Comparison of ENCODE assay signal across 12 cellular contexts in the genomic region with DNA sequence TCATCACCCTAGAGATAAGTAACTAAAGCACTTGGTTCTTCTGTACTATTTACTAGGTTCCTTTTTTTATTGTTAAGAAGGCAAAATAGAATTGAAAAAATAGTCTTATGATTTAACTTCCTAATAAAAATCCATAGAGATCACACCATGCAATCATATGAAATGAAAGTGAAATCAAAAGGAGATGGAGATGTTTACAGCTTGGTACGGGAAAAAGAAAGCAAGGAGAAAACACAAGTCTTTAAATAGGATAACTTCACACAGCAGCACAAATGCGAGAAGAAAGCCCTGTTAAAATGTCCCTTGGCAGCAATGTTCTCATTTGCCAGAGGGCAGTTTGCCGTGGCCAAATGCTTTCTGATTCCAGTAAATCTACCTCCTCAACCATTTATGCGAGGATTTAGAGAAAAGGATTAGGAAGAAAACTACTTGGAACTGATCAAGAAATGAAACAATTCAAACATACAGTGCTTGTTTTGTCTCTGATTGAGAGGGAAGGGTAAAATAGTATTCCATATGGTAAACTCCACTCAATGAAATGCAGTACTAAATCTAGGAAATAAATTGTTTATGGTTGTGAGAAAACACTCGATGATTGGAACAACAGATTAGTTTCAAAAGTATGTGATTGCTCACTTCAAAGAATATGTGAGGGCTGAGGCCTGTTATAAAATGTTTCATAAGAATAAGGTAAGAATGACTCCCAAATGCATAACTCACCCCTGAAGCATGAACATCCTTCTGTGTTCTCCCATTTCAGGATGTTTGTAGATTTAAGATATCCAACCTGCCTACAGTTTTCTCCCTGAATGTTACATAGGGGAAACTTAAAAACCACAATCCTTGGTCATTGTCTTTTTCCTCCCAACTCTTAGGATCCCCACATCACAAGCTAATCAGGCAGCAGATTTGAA.
A peak's percentile ranks its signal among the peaks of the same experiment; 100 is the strongest.
DNase-seq lines count a peak whose midpoint lies in the region; ATAC-seq and TF ChIP-seq lines count a peak whose summit lies in the region.
"Had no signal": no experiment of that assay in that cellular context is flagged by ENCODE, and none has a peak within 500 bp of the region (broad histone marks: within the 10 kb centered on the region; RNA-seq: fewer than 3 reads in every experiment).

No MANE protein-coding gene starts in this region.

- no peaks in the 10 kb centered on the region for H3K4me1 Mint-ChIP-seq in T-helper 17 cell
- no peaks in the 10 kb centered on the region for H3K4me1 Mint-ChIP-seq in natural killer cell
- H3K4me1 Mint-ChIP-seq: activated naive CD8-positive, alpha-beta T cell treated with anti-CD3 and anti-CD28 coated beads for 36 hours had no signal

- H4K20me1 ChIP-seq in hepatocyte (ENCODE audit: insufficient read depth, poor library complexity, severe bottlenecking) = no peaks in the 10 kb centered on the region

- peak overlapping the region; percentile 43 for H3K27ac ChIP-seq in hepatocyte

- H3K27me3 ChIP-seq in hepatocyte (no peaks in the 10 kb centered on the region), skeletal muscle satellite cell (ENCODE audit: control insufficient read depth, insufficient read depth, low read length) (no peaks in the 10 kb centered on the region)

- H3K36me3 Mint-ChIP-seq in T-helper 17 cell (ENCODE audit: low read depth) (no peaks in the 10 kb centered on the region), natural killer cell (no peaks in the 10 kb centered on the region)
- H3K36me3 Mint-ChIP-seq: activated naive CD8-positive, alpha-beta T cell treated with anti-CD3 and anti-CD28 coated beads for 36 hours had no signal

- ATAC-seq in T-helper 17 cell = no peak
- no peak for ATAC-seq in natural killer cell

- H3K9me3 Mint-ChIP-seq in natural killer cell = peaks cover 2 to 9% of the 10 kb centered on the region in 2 donors

- H3K4me2 ChIP-seq in hepatocyte (peak overlapping the region; percentile 64), skeletal muscle satellite cell (ENCODE audit: low read length) (peak overlapping the region; percentile 72)

- no peaks in the 10 kb centered on the region for H3K4me1 ChIP-seq in hepatocyte (ENCODE audit: insufficient read depth)
- H3K4me1 ChIP-seq in skeletal muscle satellite cell (ENCODE audit: control insufficient read depth, insufficient read depth, low read length) = peaks cover 3% of the 10 kb centered on the region

- peaks cover 7% of the 10 kb centered on the region for H3K27me3 Mint-ChIP-seq in T-helper 17 cell
- no peaks in the 10 kb centered on the region for H3K27me3 Mint-ChIP-seq in natural killer cell (ENCODE audit: low read depth in 2 of 2)
- H3K27me3 Mint-ChIP-seq: activated naive CD8-positive, alpha-beta T cell treated with anti-CD3 and anti-CD28 coated beads for 36 hours had no signal

- H3K4me3 Mint-ChIP-seq in T-helper 17 cell = no peak overlapping the region
- H3K4me3 Mint-ChIP-seq in natural killer cell = no peak overlapping the region
- H3K4me3 Mint-ChIP-seq: activated naive CD8-positive, alpha-beta T cell treated with anti-CD3 and anti-CD28 coated beads for 36 hours had no signal

- H3K27ac Mint-ChIP-seq in T-helper 17 cell (no peak overlapping the region), natural killer cell (no peak overlapping the region)
- H3K27ac Mint-ChIP-seq: activated naive CD8-positive, alpha-beta T cell treated with anti-CD3 and anti-CD28 coated beads for 36 hours had no signal

- TF ChIP-seq CTCF in astrocyte of the spinal cord (IDR thresholded peaks at IDR 0.05; ENCODE audit: low read depth, low read length) (no peak), hepatocyte (IDR thresholded peaks at IDR 0.05; ENCODE audit: poor library complexity) (no peak), natural killer cell (IDR thresholded peaks at IDR 0.05) (no peak)

- peak overlapping the region; percentile 36 for H3K9ac ChIP-seq in skeletal muscle satellite cell (ENCODE audit: low read depth, low read length)

- H3K36me3 ChIP-seq in hepatocyte (replicated peaks; ENCODE audit: insufficient read depth, low read depth) (no peaks in the 10 kb centered on the region), skeletal muscle satellite cell (ENCODE audit: insufficient read depth, low read length) (no peaks in the 10 kb centered on the region)

- in situ Hi-C loops in astrocyte of the spinal cord (cut with HindIII; ENCODE audit: low sequenced_read_pairs) = no loop called here

- intact Hi-C loops in natural killer cell (cut with micrococcal nuclease) = no loop called here

- H3K9me3 ChIP-seq in hepatocyte (ENCODE audit: low read depth) = no peaks in the 10 kb centered on the region
- no peaks in the 10 kb centered on the region for H3K9me3 ChIP-seq in skeletal muscle satellite cell (replicated peaks; ENCODE audit: low read length)
- no peaks in the 10 kb centered on the region for H3K9me3 ChIP-seq in T-helper 17 cell (ENCODE audit: control insufficient read depth, low read length, poor library complexity, severe bottlenecking)

- H3K79me2 ChIP-seq in hepatocyte = no peaks in the 10 kb centered on the region

- 53% methylated on average over 5 of the region's 5 CpGs for WGBS in hepatocyte (ENCODE audit: low lambda C conversion rate, missing lambda C conversion rate)

- DNase-seq in HT1080 (ENCODE audit: low read depth) (peak; percentile 29), astrocyte of the spinal cord (ENCODE audit: low read depth, low spot score) (peak; percentile 31), hepatocyte (ENCODE audit: low spot score) (no peak), A172 (ENCODE audit: low spot score) (no peak), T-helper 17 cell (no peak), HK-2 (ENCODE audit: unreplicated experiment) (no peak), natural killer cell (no peak)
- DNase-seq: activated CD4-positive, alpha-beta T cell treated with anti-CD3 and anti-CD28 coated beads for 1 hour; activated naive CD8-positive, alpha-beta T cell treated with anti-CD3 and anti-CD28 coated beads for 36 hours; NCI-H1694 treated with DMSO at 0.1 percent for 48 hours; occipital lobe had no signal

- peak overlapping the region; percentile 59 for H2AFZ ChIP-seq in hepatocyte

- no peaks in the 10 kb centered on the region for H3K9me2 ChIP-seq in hepatocyte (replicated peaks; ENCODE audit: insufficient read depth)

- no peak overlapping the region for H3K4me3 ChIP-seq in astrocyte of the spinal cord (ENCODE audit: low read depth, low read length)
- no peak overlapping the region for H3K4me3 ChIP-seq in hepatocyte
- H3K4me3 ChIP-seq in skeletal muscle satellite cell (ENCODE audit: low read length) = peak overlapping the region; percentile 40

Comparison
In these comparisons a context has a peak if more than half of its experiments do, and no peak if none do; other contexts are left out.
1. DNase-seq: peak in HT1080 (single experiment) and astrocyte of the spinal cord (single experiment); none in hepatocyte (single experiment), A172 (single experiment), T-helper 17 cell (0 of 3), HK-2 (single experiment) and natural killer cell (single experiment).